In the genomic region with DNA sequence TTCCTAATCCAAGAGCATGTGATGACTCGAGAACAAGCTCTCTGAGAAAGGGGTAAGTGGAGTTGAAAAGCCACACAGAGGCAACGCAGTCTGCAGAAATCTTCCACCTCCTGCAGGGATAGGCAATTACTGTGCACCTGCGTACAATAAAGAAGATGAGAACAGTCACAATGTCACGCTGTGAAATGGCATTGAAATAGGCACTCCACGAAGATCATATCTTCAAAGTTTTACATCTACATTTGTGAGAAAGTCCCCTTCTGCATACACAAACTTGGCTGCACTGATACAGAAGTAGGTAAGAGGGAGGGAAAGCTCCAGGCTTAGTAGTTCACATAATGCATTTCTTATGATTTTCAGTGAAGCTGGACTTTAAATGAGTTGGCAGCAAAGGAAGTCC, we compare ENCODE assay signal across 1 cellular context.
TF ChIP-seq lines count a peak whose summit lies in the region.

No MANE protein-coding gene starts in this region.

TF ChIP-seq in HEK293, 187 proteins besides CTCF, POLR2A, EP300 and RAD21 (continued from another document and continues in another):
- TF ChIP-seq FEZF1 (tag by site-specific recombination; IDR thresholded peaks at IDR 0.05) (peak; percentile 83), ZNF658 (tag by site-specific recombination; IDR thresholded peaks at IDR 0.05) (no peak), ZNF473 (tag by site-specific recombination; IDR thresholded peaks at IDR 0.05) (no peak), ZNF529 (tag by site-specific recombination; IDR thresholded peaks at IDR 0.05; ENCODE audit: insufficient replicate concordance) (no peak), ZNF561 (tag by site-specific recombination; IDR thresholded peaks at IDR 0.05; ENCODE audit: borderline replicate concordance) (0 out of 2 replicates have a peak, but pooled peaks have one; percentile 48), GLI4 (tag by site-specific recombination; IDR thresholded peaks at IDR 0.05) (no peak), ZNF600 (tag by site-specific recombination; IDR thresholded peaks at IDR 0.05) (peak; percentile 66), YY1 (tag by site-specific recombination; IDR thresholded peaks at IDR 0.05) (0 out of 2 replicates have a peak, but pooled peaks have one; percentile 27), ZFP69B (tag by site-specific recombination; IDR thresholded peaks at IDR 0.05) (no peak), TRIM28 (IDR thresholded peaks at IDR 0.05; ENCODE audit: borderline replicate concordance, low read length) (peak; percentile 57; the same call in 1 of the 2 replicates), ZNF792 (tag by site-specific recombination; IDR thresholded peaks at IDR 0.05) (no peak), ZNF549 (tag by site-specific recombination; IDR thresholded peaks at IDR 0.05) (no peak), EGR2 (tag by site-specific recombination; IDR thresholded peaks at IDR 0.05; ENCODE audit: low read depth) (no peak), ZNF626 (tag by site-specific recombination; IDR thresholded peaks at IDR 0.05) (no peak), ZNF324 (tag by site-specific recombination; IDR thresholded peaks at IDR 0.05) (no peak), GLIS1 (tag by site-specific recombination; IDR thresholded peaks at IDR 0.05) (peak; percentile 89), SCRT1 (tag by site-specific recombination; IDR thresholded peaks at IDR 0.05; ENCODE audit: borderline replicate concordance) (no peak), ZNF664 (tag by site-specific recombination; IDR thresholded peaks at IDR 0.05) (peak; percentile 70; the same call in 1 of the 2 replicates), ZNF514 (tag by site-specific recombination; IDR thresholded peaks at IDR 0.05) (no peak), GFI1B (tag by site-specific recombination; IDR thresholded peaks at IDR 0.05) (0 out of 2 replicates have a peak, but pooled peaks have one; percentile 17), ZSCAN30 (tag by site-specific recombination; IDR thresholded peaks at IDR 0.05) (peak; percentile 79), ZNF394 (tag by site-specific recombination; IDR thresholded peaks at IDR 0.05; ENCODE audit: borderline replicate concordance) (peak; percentile 43; the same call in 1 of the 2 replicates), ZNF843 (tag by site-specific recombination; IDR thresholded peaks at IDR 0.05) (peak; percentile 83), ZNF596 (tag by site-specific recombination; IDR thresholded peaks at IDR 0.05) (peak; percentile 65), ZNF211 (tag by site-specific recombination; IDR thresholded peaks at IDR 0.05; ENCODE audit: low read depth) (no peak), PRDM1 (tag by site-specific recombination; IDR thresholded peaks at IDR 0.05) (no peak), OSR2 (tag by site-specific recombination; IDR thresholded peaks at IDR 0.05) (peak; percentile 90), ZNF132 (tag by site-specific recombination; IDR thresholded peaks at IDR 0.05; ENCODE audit: borderline replicate concordance) (no peak), ZNF48 (tag by site-specific recombination; IDR thresholded peaks at IDR 0.05) (no peak), SP3 (tag by site-specific recombination; IDR thresholded peaks at IDR 0.05) (no peak), ZNF223 (tag by site-specific recombination; IDR thresholded peaks at IDR 0.05) (no peak), ZNF548 (tag by site-specific recombination; IDR thresholded peaks at IDR 0.05) (no peak), ZNF76 (tag by site-specific recombination; IDR thresholded peaks at IDR 0.05; ENCODE audit: borderline replicate concordance, low read depth) (no peak), ZNF311 (tag by site-specific recombination; IDR thresholded peaks at IDR 0.05; ENCODE audit: borderline replicate concordance) (no peak), KLF9 (tag by site-specific recombination; IDR thresholded peaks at IDR 0.05; ENCODE audit: low read depth) (no peak), ZNF585B (tag by site-specific recombination; IDR thresholded peaks at IDR 0.05) (no peak), ZNF114 (tag by site-specific recombination; IDR thresholded peaks at IDR 0.05) (no peak), ZNF138 (tag by site-specific recombination; IDR thresholded peaks at IDR 0.05; ENCODE audit: borderline replicate concordance) (no peak), ZBTB8A (tag by site-specific recombination; IDR thresholded peaks at IDR 0.05) (peak; percentile 23; the same call in 1 of the 2 replicates), ZNF629 (tag by site-specific recombination; IDR thresholded peaks at IDR 0.05) (peak; percentile 66), IKZF3 (tag by site-specific recombination; IDR thresholded peaks at IDR 0.05) (peak; percentile 74; the same call in 1 of the 2 replicates), ZNF266 (tag by site-specific recombination; IDR thresholded peaks at IDR 0.05; ENCODE audit: low read depth) (no peak), MZF1 (tag by site-specific recombination; IDR thresholded peaks at IDR 0.05; ENCODE audit: borderline replicate concordance) (peak; percentile 80; the same call in 1 of the 2 replicates)
- TF ChIP-seq, protein P1, sequence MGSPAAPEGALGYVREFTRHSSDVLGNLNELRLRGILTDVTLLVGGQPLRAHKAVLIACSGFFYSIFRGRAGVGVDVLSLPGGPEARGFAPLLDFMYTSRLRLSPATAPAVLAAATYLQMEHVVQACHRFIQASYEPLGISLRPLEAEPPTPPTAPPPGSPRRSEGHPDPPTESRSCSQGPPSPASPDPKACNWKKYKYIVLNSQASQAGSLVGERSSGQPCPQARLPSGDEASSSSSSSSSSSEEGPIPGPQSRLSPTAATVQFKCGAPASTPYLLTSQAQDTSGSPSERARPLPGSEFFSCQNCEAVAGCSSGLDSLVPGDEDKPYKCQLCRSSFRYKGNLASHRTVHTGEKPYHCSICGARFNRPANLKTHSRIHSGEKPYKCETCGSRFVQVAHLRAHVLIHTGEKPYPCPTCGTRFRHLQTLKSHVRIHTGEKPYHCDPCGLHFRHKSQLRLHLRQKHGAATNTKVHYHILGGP (tag by site-specific recombination; IDR thresholded peaks at IDR 0.05), result 0 out of 2 replicates have a peak, but pooled peaks have one; percentile 49
- TF ChIP-seq, protein P2, sequence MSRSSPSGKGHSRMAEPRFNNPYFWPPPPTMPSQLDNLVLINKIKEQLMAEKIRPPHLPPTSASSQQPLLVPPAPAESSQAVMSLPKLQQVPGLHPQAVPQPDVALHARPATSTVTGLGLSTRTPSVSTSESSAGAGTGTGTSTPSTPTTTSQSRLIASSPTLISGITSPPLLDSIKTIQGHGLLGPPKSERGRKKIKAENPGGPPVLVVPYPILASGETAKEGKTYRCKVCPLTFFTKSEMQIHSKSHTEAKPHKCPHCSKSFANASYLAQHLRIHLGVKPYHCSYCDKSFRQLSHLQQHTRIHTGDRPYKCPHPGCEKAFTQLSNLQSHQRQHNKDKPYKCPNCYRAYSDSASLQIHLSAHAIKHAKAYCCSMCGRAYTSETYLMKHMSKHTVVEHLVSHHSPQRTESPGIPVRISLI (tag by site-specific recombination; IDR thresholded peaks at IDR 0.05), result no peak
- TF ChIP-seq, protein P3, sequence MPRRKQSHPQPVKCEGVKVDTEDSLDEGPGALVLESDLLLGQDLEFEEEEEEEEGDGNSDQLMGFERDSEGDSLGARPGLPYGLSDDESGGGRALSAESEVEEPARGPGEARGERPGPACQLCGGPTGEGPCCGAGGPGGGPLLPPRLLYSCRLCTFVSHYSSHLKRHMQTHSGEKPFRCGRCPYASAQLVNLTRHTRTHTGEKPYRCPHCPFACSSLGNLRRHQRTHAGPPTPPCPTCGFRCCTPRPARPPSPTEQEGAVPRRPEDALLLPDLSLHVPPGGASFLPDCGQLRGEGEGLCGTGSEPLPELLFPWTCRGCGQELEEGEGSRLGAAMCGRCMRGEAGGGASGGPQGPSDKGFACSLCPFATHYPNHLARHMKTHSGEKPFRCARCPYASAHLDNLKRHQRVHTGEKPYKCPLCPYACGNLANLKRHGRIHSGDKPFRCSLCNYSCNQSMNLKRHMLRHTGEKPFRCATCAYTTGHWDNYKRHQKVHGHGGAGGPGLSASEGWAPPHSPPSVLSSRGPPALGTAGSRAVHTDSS (tag by site-specific recombination; IDR thresholded peaks at IDR 0.05), result no peak
- TF ChIP-seq, protein P4, sequence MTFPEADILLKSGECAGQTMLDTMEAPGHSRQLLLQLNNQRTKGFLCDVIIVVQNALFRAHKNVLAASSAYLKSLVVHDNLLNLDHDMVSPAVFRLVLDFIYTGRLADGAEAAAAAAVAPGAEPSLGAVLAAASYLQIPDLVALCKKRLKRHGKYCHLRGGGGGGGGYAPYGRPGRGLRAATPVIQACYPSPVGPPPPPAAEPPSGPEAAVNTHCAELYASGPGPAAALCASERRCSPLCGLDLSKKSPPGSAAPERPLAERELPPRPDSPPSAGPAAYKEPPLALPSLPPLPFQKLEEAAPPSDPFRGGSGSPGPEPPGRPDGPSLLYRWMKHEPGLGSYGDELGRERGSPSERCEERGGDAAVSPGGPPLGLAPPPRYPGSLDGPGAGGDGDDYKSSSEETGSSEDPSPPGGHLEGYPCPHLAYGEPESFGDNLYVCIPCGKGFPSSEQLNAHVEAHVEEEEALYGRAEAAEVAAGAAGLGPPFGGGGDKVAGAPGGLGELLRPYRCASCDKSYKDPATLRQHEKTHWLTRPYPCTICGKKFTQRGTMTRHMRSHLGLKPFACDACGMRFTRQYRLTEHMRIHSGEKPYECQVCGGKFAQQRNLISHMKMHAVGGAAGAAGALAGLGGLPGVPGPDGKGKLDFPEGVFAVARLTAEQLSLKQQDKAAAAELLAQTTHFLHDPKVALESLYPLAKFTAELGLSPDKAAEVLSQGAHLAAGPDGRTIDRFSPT (tag by site-specific recombination; IDR thresholded peaks at IDR 0.05), result peak; percentile 54; the same call in 1 of the 2 replicates
- TF ChIP-seq, protein P5, sequence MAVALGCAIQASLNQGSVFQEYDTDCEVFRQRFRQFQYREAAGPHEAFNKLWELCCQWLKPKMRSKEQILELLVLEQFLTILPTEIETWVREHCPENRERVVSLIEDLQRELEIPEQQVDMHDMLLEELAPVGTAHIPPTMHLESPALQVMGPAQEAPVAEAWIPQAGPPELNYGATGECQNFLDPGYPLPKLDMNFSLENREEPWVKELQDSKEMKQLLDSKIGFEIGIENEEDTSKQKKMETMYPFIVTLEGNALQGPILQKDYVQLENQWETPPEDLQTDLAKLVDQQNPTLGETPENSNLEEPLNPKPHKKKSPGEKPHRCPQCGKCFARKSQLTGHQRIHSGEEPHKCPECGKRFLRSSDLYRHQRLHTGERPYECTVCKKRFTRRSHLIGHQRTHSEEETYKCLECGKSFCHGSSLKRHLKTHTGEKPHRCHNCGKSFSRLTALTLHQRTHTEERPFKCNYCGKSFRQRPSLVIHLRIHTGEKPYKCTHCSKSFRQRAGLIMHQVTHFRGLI (tag by site-specific recombination; IDR thresholded peaks at IDR 0.05), result no peak
- TF ChIP-seq, protein P6, sequence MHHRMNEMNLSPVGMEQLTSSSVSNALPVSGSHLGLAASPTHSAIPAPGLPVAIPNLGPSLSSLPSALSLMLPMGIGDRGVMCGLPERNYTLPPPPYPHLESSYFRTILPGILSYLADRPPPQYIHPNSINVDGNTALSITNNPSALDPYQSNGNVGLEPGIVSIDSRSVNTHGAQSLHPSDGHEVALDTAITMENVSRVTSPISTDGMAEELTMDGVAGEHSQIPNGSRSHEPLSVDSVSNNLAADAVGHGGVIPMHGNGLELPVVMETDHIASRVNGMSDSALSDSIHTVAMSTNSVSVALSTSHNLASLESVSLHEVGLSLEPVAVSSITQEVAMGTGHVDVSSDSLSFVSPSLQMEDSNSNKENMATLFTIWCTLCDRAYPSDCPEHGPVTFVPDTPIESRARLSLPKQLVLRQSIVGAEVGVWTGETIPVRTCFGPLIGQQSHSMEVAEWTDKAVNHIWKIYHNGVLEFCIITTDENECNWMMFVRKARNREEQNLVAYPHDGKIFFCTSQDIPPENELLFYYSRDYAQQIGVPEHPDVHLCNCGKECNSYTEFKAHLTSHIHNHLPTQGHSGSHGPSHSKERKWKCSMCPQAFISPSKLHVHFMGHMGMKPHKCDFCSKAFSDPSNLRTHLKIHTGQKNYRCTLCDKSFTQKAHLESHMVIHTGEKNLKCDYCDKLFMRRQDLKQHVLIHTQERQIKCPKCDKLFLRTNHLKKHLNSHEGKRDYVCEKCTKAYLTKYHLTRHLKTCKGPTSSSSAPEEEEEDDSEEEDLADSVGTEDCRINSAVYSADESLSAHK (tag by site-specific recombination; IDR thresholded peaks at IDR 0.05), result 0 out of 2 replicates have a peak, but pooled peaks have one; percentile 25
- TF ChIP-seq, protein P7, sequence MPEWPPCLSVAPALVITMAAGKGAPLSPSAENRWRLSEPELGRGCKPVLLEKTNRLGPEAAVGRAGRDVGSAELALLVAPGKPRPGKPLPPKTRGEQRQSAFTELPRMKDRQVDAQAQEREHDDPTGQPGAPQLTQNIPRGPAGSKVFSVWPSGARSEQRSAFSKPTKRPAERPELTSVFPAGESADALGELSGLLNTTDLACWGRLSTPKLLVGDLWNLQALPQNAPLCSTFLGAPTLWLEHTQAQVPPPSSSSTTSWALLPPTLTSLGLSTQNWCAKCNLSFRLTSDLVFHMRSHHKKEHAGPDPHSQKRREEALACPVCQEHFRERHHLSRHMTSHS (tag by site-specific recombination; IDR thresholded peaks at IDR 0.05), result no peak
- TF ChIP-seq, protein P8, sequence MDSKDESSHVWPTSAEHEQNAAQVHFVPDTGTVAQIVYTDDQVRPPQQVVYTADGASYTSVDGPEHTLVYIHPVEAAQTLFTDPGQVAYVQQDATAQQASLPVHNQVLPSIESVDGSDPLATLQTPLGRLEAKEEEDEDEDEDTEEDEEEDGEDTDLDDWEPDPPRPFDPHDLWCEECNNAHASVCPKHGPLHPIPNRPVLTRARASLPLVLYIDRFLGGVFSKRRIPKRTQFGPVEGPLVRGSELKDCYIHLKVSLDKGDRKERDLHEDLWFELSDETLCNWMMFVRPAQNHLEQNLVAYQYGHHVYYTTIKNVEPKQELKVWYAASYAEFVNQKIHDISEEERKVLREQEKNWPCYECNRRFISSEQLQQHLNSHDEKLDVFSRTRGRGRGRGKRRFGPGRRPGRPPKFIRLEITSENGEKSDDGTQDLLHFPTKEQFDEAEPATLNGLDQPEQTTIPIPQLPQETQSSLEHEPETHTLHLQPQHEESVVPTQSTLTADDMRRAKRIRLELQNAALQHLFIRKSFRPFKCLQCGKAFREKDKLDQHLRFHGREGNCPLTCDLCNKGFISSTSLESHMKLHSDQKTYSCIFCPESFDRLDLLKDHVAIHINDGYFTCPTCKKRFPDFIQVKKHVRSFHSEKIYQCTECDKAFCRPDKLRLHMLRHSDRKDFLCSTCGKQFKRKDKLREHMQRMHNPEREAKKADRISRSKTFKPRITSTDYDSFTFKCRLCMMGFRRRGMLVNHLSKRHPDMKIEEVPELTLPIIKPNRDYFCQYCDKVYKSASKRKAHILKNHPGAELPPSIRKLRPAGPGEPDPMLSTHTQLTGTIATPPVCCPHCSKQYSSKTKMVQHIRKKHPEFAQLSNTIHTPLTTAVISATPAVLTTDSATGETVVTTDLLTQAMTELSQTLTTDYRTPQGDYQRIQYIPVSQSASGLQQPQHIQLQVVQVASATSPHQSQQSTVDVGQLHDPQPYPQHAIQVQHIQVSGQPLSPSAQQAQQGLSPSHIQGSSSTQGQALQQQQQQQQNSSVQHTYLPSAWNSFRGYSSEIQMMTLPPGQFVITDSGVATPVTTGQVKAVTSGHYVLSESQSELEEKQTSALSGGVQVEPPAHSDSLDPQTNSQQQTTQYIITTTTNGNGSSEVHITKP (tag by site-specific recombination; IDR thresholded peaks at IDR 0.05), result peak; percentile 39; the same call in 1 of the 2 replicates
